11 cellular contexts compared by ENCODE assay signal in genomic region chr19:709965-710714, GRCh38. TPM values are rescaled to one million over a fixed set of nuclear protein-coding genes. Genes with fewer than 3 reads are reported as not detected.
DNase-seq lines count a peak whose midpoint lies in the region; ATAC-seq and TF ChIP-seq lines count a peak whose summit lies in the region.
"Had no signal": no experiment of that assay in that cellular context is flagged by ENCODE, and none has a peak within 500 bp of the region (broad histone marks: within the 10 kb centered on the region; RNA-seq: fewer than 3 reads in every experiment).

No MANE protein-coding gene starts in this region.

- TF ChIP-seq EP300 in stomach (IDR thresholded peaks at IDR 0.05): no peak

- no peaks in the 10 kb centered on the region; the same call in none of the 2 replicates for H4K20me1 ChIP-seq in IMR-90 (ENCODE audit: insufficient read depth, low read length)

- no peak overlapping the region for H3K27ac ChIP-seq in IMR-90 (ENCODE audit: insufficient read depth, low read length)
- peak overlapping the region; percentile 63 to 69 for H3K27ac ChIP-seq in esophagus (ENCODE audit: low read depth in 2 of 2, low read length in 1 of 2)
- peak overlapping the region; percentile 48 to 84 (median 63) for H3K27ac ChIP-seq in stomach

- no peak for TF ChIP-seq POLR2A in IMR-90 (IDR thresholded peaks at IDR 0.05; ENCODE audit: low read depth, low read length)
- no peak for TF ChIP-seq POLR2A in stomach (IDR thresholded peaks at IDR 0.05)

- TF ChIP-seq CTCF in IMR-90 (conservative IDR thresholded peaks at IDR 0.05; ENCODE audit: low read depth, low read length): no peak
- TF ChIP-seq CTCF in stomach (IDR thresholded peaks at IDR 0.05): no peak

- in situ Hi-C loops in IMR-90 (cut with MboI; ENCODE audit: low sequenced_read_pairs): no loop called here

- POLR2A ChIA-PET in IMR-90 (lab: Charles Lee; ENCODE audit: unreplicated experiment): no interaction called here

- no peak overlapping the region for H2BK5ac ChIP-seq in IMR-90 (ENCODE audit: low read depth, low read length, poor library complexity, severe bottlenecking)

- peak overlapping the region; percentile 68 for H3K4me2 ChIP-seq in IMR-90 (ENCODE audit: low read depth, low read length)

- no peak overlapping the region for H2BK15ac ChIP-seq in IMR-90 (ENCODE audit: low read depth, low read length)

- H3K4me1 ChIP-seq in IMR-90 (ENCODE audit: control insufficient read depth, insufficient read depth, low read length) (peaks cover 8% of the 10 kb centered on the region; the same call in 1 of the 2 replicates), esophagus (ENCODE audit: control insufficient read depth in 2 of 2, insufficient read depth in 2 of 2, low read length in 1 of 2) (peaks cover 0 to 7% of the 10 kb centered on the region in 2 donors), stomach (peaks cover 0 to 35% (median 29%) of the 10 kb centered on the region in 4 donors)

- DNase-seq in IMR-90: no peak
- peak; percentile 50 for DNase-seq in medulla oblongata (ENCODE audit: extremely low spot score)
- DNase-seq in stomach: no peak
- no peak for DNase-seq in activated CD4-positive, alpha-beta T cell treated with anti-CD3 and anti-CD28 coated beads for 48 hours
- no peak for DNase-seq in HT-29 (ENCODE audit: low spot score)
- no peak for DNase-seq in activated CD8-positive, alpha-beta memory T cell treated with anti-CD3 and anti-CD28 coated beads, Interleukin-2, amount 50 U/mL, for 48 hours
- no peak for DNase-seq in SW 1271 (lab: John Stamatoyannopoulos, UW)
- DNase-seq: DMS79 treated with DMSO at 0.1 percent for 48 hours, NCI-H1105 had no signal

- no peak overlapping the region for H3K56ac ChIP-seq in IMR-90 (ENCODE audit: extremely low read depth, insufficient read depth, low read length)

- CTCF ChIA-PET in IMR-90 (lab: Yijun Ruan, JAX): no interaction called here

- no peak overlapping the region for H3K14ac ChIP-seq in IMR-90 (replicated peaks; ENCODE audit: low read depth, low read length)

- H3K9me3 ChIP-seq in IMR-90 (ENCODE audit: control insufficient read depth, insufficient read depth, low read length) (peaks cover under 1% of the 10 kb centered on the region), esophagus (ENCODE audit: control insufficient read depth in 2 of 2, insufficient read depth in 1 of 2, low read depth in 1 of 2, low read length in 1 of 2) (peaks cover 0 to 2% of the 10 kb centered on the region in 2 donors), stomach (peaks cover 0 to 3% (median 0%) of the 10 kb centered on the region in 4 donors)

- no TSS peak for BruUV-seq in IMR-90 (replicated peaks; lab: Mats Ljungman, UMichigan)

- H2BK120ac ChIP-seq in IMR-90 (ENCODE audit: low read depth, low read length): no peak overlapping the region

- H4K5ac ChIP-seq in IMR-90 (ENCODE audit: low read depth, low read length): no peak overlapping the region

- dilution Hi-C loops in IMR-90 (cut with HindIII; ENCODE audit: low sequenced_read_pairs, unreplicated experiment): no loop called here

- no peaks in the 10 kb centered on the region for H3K79me1 ChIP-seq in IMR-90 (ENCODE audit: low read depth in 1 of 2, low read length in 2 of 2)

- H3K9me1 ChIP-seq in IMR-90 (ENCODE audit: insufficient read depth, low read length): no peaks in the 10 kb centered on the region

- no peak overlapping the region for H3K23ac ChIP-seq in IMR-90 (ENCODE audit: low read depth, low read length)

- ATAC-seq in IMR-90 (ENCODE audit: low read depth): no peak

- peak overlapping the region; percentile 70; the same call in 1 of the 2 replicates for H3K9ac ChIP-seq in IMR-90 (ENCODE audit: low read depth, low read length)

- 24% methylated on average over 14 of the region's 32 CpGs; no CpG with 5 or more reads in 1 of the 2 experiments for WGBS in IMR-90 (ENCODE audit: extremely low coverage in 2 of 2, insufficient read length in 1 of 2), 2 experiments
- WGBS in esophagus, 2 donors: 14 to 16% methylated on average over 28 to 32 of the region's 32 CpGs
- 4 to 27% (median 16%) methylated on average over 25 to 32 of the region's 32 CpGs for WGBS in stomach, 5 donors

- no peak overlapping the region for H3K18ac ChIP-seq in IMR-90 (ENCODE audit: low read depth, low read length)

- H3K4me3 ChIP-seq in IMR-90 (ENCODE audit: insufficient read depth, low read depth, low read length) (peak overlapping the region; percentile 95), esophagus (ENCODE audit: low read depth in 1 of 2, low read length in 2 of 2) (peak overlapping the region; percentile 51 to 58), stomach (peak overlapping the region; percentile 61 to 76 (median 64))

- H2AK9ac ChIP-seq in IMR-90 (replicated peaks; ENCODE audit: low read depth, low read length, poor library complexity): peak overlapping the region; percentile 72

- no peak for TF ChIP-seq RAD21 in IMR-90 (IDR thresholded peaks at IDR 0.05; ENCODE audit: low read length)

- peak overlapping the region; percentile 32 for H2AFZ ChIP-seq in IMR-90 (replicated peaks; ENCODE audit: low read length, poor library complexity)

- no peak overlapping the region for H2BK20ac ChIP-seq in IMR-90 (ENCODE audit: low read depth, low read length)

- H3K36me3 ChIP-seq in IMR-90 (ENCODE audit: control insufficient read depth, insufficient read depth, low read length) (no peaks in the 10 kb centered on the region; the same call in 1 of the 2 replicates), esophagus (ENCODE audit: control insufficient read depth in 2 of 2, insufficient read depth in 2 of 2, low read length in 1 of 2) (no peaks in the 10 kb centered on the region), stomach (peaks cover 0 to 2% (median 0%) of the 10 kb centered on the region in 4 donors)

- H3K27me3 ChIP-seq in IMR-90 (ENCODE audit: control insufficient read depth, insufficient read depth, low read length): no peaks in the 10 kb centered on the region
- H3K27me3 ChIP-seq in esophagus (ENCODE audit: control insufficient read depth in 1 of 2, insufficient read depth in 2 of 2, low read length in 2 of 2): peaks cover 0 to 3% of the 10 kb centered on the region in 2 donors
- H3K27me3 ChIP-seq in stomach: peaks cover 0 to 40% (median 15%) of the 10 kb centered on the region in 3 donors

- H3K4ac ChIP-seq in IMR-90 (ENCODE audit: low read depth, low read length): no peak overlapping the region

- H2AK5ac ChIP-seq in IMR-90 (ENCODE audit: low read depth, low read length): no peak overlapping the region

- H4K91ac ChIP-seq in IMR-90 (ENCODE audit: insufficient read depth, low read depth, low read length): no peak overlapping the region

- intact Hi-C loops in IMR-90 (cut with micrococcal nuclease) (no loop called here), stomach (cut with DNase I; ENCODE audit: low total_unique reads) (no loop called here)

- H4K8ac ChIP-seq in IMR-90 (ENCODE audit: low read depth in 2 of 2, low read length in 2 of 2): no peak overlapping the region

TF ChIP-seq in IMR-90, 13 proteins besides CTCF, POLR2A, EP300 and RAD21 (continues in another document):
- TF ChIP-seq MAFK (IDR thresholded peaks at IDR 0.05; ENCODE audit: low read depth, low read length): no peak

RNA-seq across cellular contexts. Expression of gene PALM, which starts 1.4 kb away (rescaled TPM):
- total RNA-seq in IMR-90 (2012; rRNA removed) (2.2 TPM in 2 replicates), stomach (10 to 100 TPM; 12.1 to 88.9 (median 17.5) TPM)
- polyA plus RNA-seq in IMR-90 (2012; rRNA removed) (7.4 and 8.3 TPM in 2 replicates), esophagus (1 to 10 TPM; 4.8 to 7.6 TPM), stomach (10 to 100 TPM in 2 of 3 donors, 1 to 10 TPM in 1; 9.8 to 14.8 (median 12.0) TPM)
- 7.9 and 11.3 TPM in 2 replicates for polyA plus RNA-seq in IMR-90 (2012; cell fraction: cytosol; rRNA removed)
- polyA plus RNA-seq in IMR-90 (2012; cell fraction: nucleus; rRNA removed; ENCODE audit: low replicate concordance): 8.1 and 11.6 TPM in 2 replicates
- total RNA-seq in HT-29 (2014; rRNA removed; shearing (Covaris generic)): 0.13 TPM in 1 of 2 replicates, not detected in the other
- total RNA-seq: RPMI7951 had no signal

RNA-seq across cellular contexts. Expression of gene PRSS57, which starts 14.9 kb away (rescaled TPM):
- not detected in 2 replicates for total RNA-seq in IMR-90 (2012; rRNA removed)
- polyA plus RNA-seq in IMR-90 (2012; rRNA removed): not detected in 2 replicates
- polyA plus RNA-seq in IMR-90 (2012; cell fraction: cytosol; rRNA removed): not detected in 2 replicates
- polyA plus RNA-seq in IMR-90 (2012; cell fraction: nucleus; rRNA removed; ENCODE audit: low replicate concordance): not detected in 2 replicates
- polyA plus RNA-seq in esophagus: not detected
- total RNA-seq in stomach: not detected
- not detected for polyA plus RNA-seq in stomach
- total RNA-seq in HT-29 (2014; rRNA removed; shearing (Covaris generic)): not detected in 2 replicates
- total RNA-seq: RPMI7951 had no signal

RNA-seq across cellular contexts. Expression of gene FSTL3, which starts 33.9 kb away (rescaled TPM):
- total RNA-seq in IMR-90 (2012; rRNA removed) (32.3 and 39.4 TPM in 2 replicates), stomach (100 to 1,000 TPM in 1 of 5 donors, 10 to 100 TPM in 4; 12.3 to 136 (median 62.9) TPM)
- polyA plus RNA-seq in IMR-90 (2012; rRNA removed) (76.9 and 107 TPM in 2 replicates), esophagus (1 to 10 TPM; 5.9 to 7.8 TPM), stomach (10 to 100 TPM; 12.5 to 32.8 (median 20.7) TPM)
- 42.3 and 113 TPM in 2 replicates for polyA plus RNA-seq in IMR-90 (2012; cell fraction: cytosol; rRNA removed)
- polyA plus RNA-seq in IMR-90 (2012; cell fraction: nucleus; rRNA removed; ENCODE audit: low replicate concordance): 262 and 579 TPM in 2 replicates
- total RNA-seq in HT-29 (2014; rRNA removed; shearing (Covaris generic)): 6.2 and 8.9 TPM in 2 replicates

RNA-seq across cellular contexts. Expression of gene MISP, which starts 40.8 kb away (rescaled TPM):
- total RNA-seq in IMR-90 (2012; rRNA removed) (not detected in 2 replicates), stomach (100 to 1,000 TPM in 1 of 5 donors, 10 to 100 TPM in 3, 1 to 10 TPM in 1; 5.3 to 149 (median 27.7) TPM)
- polyA plus RNA-seq in IMR-90 (2012; rRNA removed) (0.03 TPM in 1 of 2 replicates, not detected in the other), esophagus (under 1 TPM; 0.08 to 0.11 TPM), stomach (10 to 100 TPM in 2 of 3 donors, 1 to 10 TPM in 1; 2.1 to 12.9 (median 12.5) TPM)
- 0.02 TPM in 1 of 2 replicates, not detected in the other for polyA plus RNA-seq in IMR-90 (2012; cell fraction: cytosol; rRNA removed)
- 0.11 and 0.13 TPM in 2 replicates for polyA plus RNA-seq in IMR-90 (2012; cell fraction: nucleus; rRNA removed; ENCODE audit: low replicate concordance)
- 206 and 211 TPM in 2 replicates for total RNA-seq in HT-29 (2014; rRNA removed; shearing (Covaris generic))
- total RNA-seq: RPMI7951 had no signal

RNA-seq across cellular contexts. Expression of gene RNF126, which starts 47.1 kb away (rescaled TPM):
- total RNA-seq in IMR-90 (2012; rRNA removed): 7.0 and 8.6 TPM in 2 replicates
- 25.8 and 27.4 TPM in 2 replicates for polyA plus RNA-seq in IMR-90 (2012; rRNA removed)
- 32.5 and 45.6 TPM in 2 replicates for polyA plus RNA-seq in IMR-90 (2012; cell fraction: cytosol; rRNA removed)
- 38.8 and 87.7 TPM in 2 replicates for polyA plus RNA-seq in IMR-90 (2012; cell fraction: nucleus; rRNA removed; ENCODE audit: low replicate concordance)
- polyA plus RNA-seq in esophagus: 10 to 100 TPM; 38.4 to 61.5 TPM
- total RNA-seq in stomach: 100 to 1,000 TPM in 1 of 5 donors, 10 to 100 TPM in 4; 21.1 to 240 (median 65.9) TPM
- 10 to 100 TPM; 29.9 to 35.1 (median 35.0) TPM for polyA plus RNA-seq in stomach
- total RNA-seq in HT-29 (2014; rRNA removed; shearing (Covaris generic)): 123 TPM in 2 replicates
